ENCODE assay signal across 8 cellular contexts in the genomic region with DNA sequence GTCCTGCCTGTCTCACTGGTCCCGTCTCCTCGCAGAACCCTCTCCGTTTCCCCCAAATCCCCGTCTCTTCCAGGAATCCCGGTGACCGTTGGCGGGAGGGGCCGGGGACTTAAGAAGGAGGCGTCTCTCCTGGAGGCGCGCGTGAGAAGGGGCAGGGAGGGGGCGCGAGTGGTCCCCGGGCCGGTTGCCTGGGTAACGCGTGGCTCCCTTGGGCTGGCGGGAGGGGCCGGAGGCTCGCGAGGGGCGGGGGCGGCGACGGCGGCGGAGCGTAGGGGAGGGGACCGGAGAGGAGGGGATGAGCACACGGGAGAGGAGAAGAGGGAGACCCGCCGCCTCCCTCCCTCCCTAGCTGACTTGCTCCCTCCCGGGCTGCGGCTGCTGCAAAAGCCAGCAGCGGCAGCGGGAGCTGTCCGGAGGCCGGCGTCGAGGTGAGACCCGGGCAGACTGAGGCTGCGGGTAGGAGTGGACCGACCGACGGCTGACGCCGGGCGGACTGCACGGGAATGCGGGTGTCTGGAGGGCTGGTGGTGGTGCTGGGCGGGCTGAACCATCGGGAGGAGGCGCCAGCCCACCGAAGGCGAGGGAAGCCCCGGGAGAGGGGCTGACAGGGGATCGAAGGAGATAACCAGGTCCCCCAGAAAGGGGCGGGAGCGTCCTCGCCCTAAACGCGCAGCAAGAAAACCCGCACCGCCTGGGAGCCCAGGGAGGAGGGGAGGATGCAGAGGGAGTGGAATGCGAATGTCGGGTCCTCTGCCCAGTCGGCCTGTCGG. TPM values are rescaled to one million over a fixed set of nuclear protein-coding genes. Genes with fewer than 3 reads are reported as not detected.
DNase-seq lines count a peak whose midpoint lies in the region; ATAC-seq and TF ChIP-seq lines count a peak whose summit lies in the region.

A gene (plus strand): TSS at position 298 of the 770 bp plus-strand sequence. CDS start 862 bp downstream, outside the sequence.

- H3K27ac Mint-ChIP-seq in central memory CD8-positive, alpha-beta T cell (ENCODE audit: low read depth), result peak within 1 kb of the TSS; percentile 87

- no peak for ATAC-seq in central memory CD8-positive, alpha-beta T cell (replicated peaks; ENCODE audit: extremely low read depth, poor library complexity, severe bottlenecking)
- ATAC-seq in left colon (no peak), left lobe of liver (no peak)

- H3K9me3 Mint-ChIP-seq in central memory CD8-positive, alpha-beta T cell, result no peaks in the 10 kb centered on the region

- no peaks in the 10 kb centered on the region for H3K9me2 ChIP-seq in SU-DHL-6 (replicated peaks; ENCODE audit: insufficient read depth, low read length)

- peaks cover 75% of the 10 kb centered on the region for H3K4me1 Mint-ChIP-seq in central memory CD8-positive, alpha-beta T cell

- H4K20me1 ChIP-seq in SU-DHL-6 (ENCODE audit: low read depth, low read length), result peaks cover 8% of the 10 kb centered on the region

- no peak within 1 kb of the TSS for H2AFZ ChIP-seq in SU-DHL-6 (ENCODE audit: low read depth, low read length, severe bottlenecking)

- peaks cover 19% of the 10 kb centered on the region for H3K79me2 ChIP-seq in SU-DHL-6 (ENCODE audit: insufficient read depth, low read length)

- H3K36me3 Mint-ChIP-seq in central memory CD8-positive, alpha-beta T cell (ENCODE audit: insufficient read depth), result peaks cover 38% of the 10 kb centered on the region

- H3K36me3 ChIP-seq in BJ (ENCODE audit: control insufficient read depth, insufficient read depth, low read length) (peaks cover 17% of the 10 kb centered on the region), SU-DHL-6 (ENCODE audit: low read length) (peaks cover 11% of the 10 kb centered on the region)

- no peaks in the 10 kb centered on the region for H3K27me3 ChIP-seq in BJ (ENCODE audit: control insufficient read depth, insufficient read depth, low read length)
- no peaks in the 10 kb centered on the region for H3K27me3 ChIP-seq in SU-DHL-6 (ENCODE audit: low read length)

- 0 out of 2 replicates have a peak within 1 kb of the TSS, but pooled peaks have one; percentile 19 for H3K9ac ChIP-seq in SU-DHL-6 (ENCODE audit: low read length)

- no peaks in the 10 kb centered on the region for H3K9me3 ChIP-seq in SU-DHL-6 (ENCODE audit: insufficient read depth, low read length)

- TF ChIP-seq CTCF in BJ (IDR thresholded peaks at IDR 0.05; ENCODE audit: insufficient read depth, low read depth, low read length) (no peak), SU-DHL-6 (IDR thresholded peaks at IDR 0.05; ENCODE audit: insufficient read depth, low read length, poor library complexity, severe bottlenecking) (no peak)

- H3K27ac ChIP-seq in SU-DHL-6 (ENCODE audit: low read depth, low read length), result no peak within 1 kb of the TSS

- DNase-seq in BJ (ENCODE audit: low read depth), result no peak
- DNase-seq in HuH-7 (ENCODE audit: low spot score), result peak; percentile 71
- DNase-seq in central memory CD8-positive, alpha-beta T cell (ENCODE audit: low spot score in 2 of 2), result no peak
- peak; percentile 63 to 69 for DNase-seq in left colon
- DNase-seq in stimulated activated CD4-positive, alpha-beta T cell treated with anti-CD3 and anti-CD28 coated beads, Interleukin-4, amount 100 ng/mL, for 24 hours, result peak; percentile 47
- no peak for DNase-seq in left lobe of liver (ENCODE audit: low spot score)
- no peak for DNase-seq in foreskin melanocyte

- intact Hi-C loops in left colon (cut with DNase I, micrococcal nuclease), result no loop called here

- POLR2A ChIA-PET in BJ (lab: Charles Lee), result no interaction called here

- H3F3A ChIP-seq in SU-DHL-6 (ENCODE audit: insufficient read depth), result peaks cover 20% of the 10 kb centered on the region; the same call in 1 of the 2 replicates

- H3K27me3 Mint-ChIP-seq in central memory CD8-positive, alpha-beta T cell, result no peaks in the 10 kb centered on the region

- peak within 1 kb of the TSS; percentile 92 for H3K4me3 Mint-ChIP-seq in central memory CD8-positive, alpha-beta T cell

- H3K4me3 ChIP-seq in BJ (ENCODE audit: low read depth, low read length), result peak within 1 kb of the TSS; percentile 72
- H3K4me3 ChIP-seq in SU-DHL-6 (ENCODE audit: insufficient read depth, low read length, poor library complexity, severe bottlenecking), result no peak within 1 kb of the TSS

- peak within 1 kb of the TSS; percentile 29 for H3K4me2 ChIP-seq in SU-DHL-6 (ENCODE audit: low read depth, low read length, poor library complexity, severe bottlenecking)

- CTCF ChIA-PET in BJ (lab: Yijun Ruan, JAX), result interaction anchor here (0.6 to 1.4 kb wide), 3 partner anchors 57 to 254 kb away, joined by 3 read pairs; a partner anchor contains a TSS

RNA-seq across cellular contexts. Expression of the gene that starts here (rescaled TPM):
- 4.5 and 7.6 TPM in 2 replicates for polyA plus RNA-seq in BJ (2011; rRNA removed)
- 1.9 and 2.4 TPM in 2 replicates for polyA minus RNA-seq in BJ (2011; rRNA and poly(A)+ RNA removed)
- 1 to 10 TPM; 1.3 to 2.0 TPM for total RNA-seq in left colon
- total RNA-seq in left lobe of liver, result 0.33 TPM

Comparison
In these comparisons a context has a peak if more than half of its experiments do, and no peak if none do; other contexts are left out.
1. DNase-seq: peak in HuH-7 (single experiment), left colon (2 of 2) and stimulated activated CD4-positive, alpha-beta T cell treated with anti-CD3 and anti-CD28 coated beads, Interleukin-4, amount 100 ng/mL, for 24 hours (single experiment); none in BJ (single experiment), central memory CD8-positive, alpha-beta T cell (0 of 2), left lobe of liver (single experiment) and foreskin melanocyte (single experiment).